In the genomic region with DNA sequence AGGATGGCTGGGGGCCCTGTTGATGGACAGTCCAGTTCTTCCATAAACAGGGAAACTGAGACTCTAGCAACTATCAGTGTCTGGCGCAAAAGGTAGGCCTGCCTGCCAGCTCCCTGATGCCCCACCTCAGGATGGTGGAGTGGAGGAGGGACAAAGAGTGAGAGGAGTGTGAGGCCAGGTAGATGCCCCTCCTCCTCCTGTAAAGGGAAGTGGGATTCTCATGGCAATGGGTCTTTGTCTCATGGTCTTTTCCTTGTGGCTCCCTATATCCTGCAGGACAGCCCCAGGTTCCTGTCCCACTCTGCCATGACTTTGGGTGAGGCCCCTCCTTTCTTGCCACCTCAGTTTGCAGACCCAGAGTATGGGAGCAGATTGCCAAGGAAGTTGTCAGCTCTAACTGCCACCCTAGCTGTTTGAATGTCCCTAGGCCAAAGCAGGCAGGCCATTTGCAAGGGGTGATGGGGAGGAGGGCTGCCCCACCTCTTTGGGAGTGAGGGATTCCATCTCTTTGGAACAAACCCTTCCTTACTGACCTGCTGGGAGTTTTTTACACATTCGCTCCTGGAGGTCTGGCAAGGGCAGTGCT, we compare ENCODE assay signal across 1 cellular context.
TF ChIP-seq lines count a peak whose summit lies in the region.

No MANE protein-coding gene starts in this region.

TF ChIP-seq in GM23338, 12 proteins besides CTCF, POLR2A, EP300 and RAD21 (continued from another document):
- TF ChIP-seq, protein P1, sequence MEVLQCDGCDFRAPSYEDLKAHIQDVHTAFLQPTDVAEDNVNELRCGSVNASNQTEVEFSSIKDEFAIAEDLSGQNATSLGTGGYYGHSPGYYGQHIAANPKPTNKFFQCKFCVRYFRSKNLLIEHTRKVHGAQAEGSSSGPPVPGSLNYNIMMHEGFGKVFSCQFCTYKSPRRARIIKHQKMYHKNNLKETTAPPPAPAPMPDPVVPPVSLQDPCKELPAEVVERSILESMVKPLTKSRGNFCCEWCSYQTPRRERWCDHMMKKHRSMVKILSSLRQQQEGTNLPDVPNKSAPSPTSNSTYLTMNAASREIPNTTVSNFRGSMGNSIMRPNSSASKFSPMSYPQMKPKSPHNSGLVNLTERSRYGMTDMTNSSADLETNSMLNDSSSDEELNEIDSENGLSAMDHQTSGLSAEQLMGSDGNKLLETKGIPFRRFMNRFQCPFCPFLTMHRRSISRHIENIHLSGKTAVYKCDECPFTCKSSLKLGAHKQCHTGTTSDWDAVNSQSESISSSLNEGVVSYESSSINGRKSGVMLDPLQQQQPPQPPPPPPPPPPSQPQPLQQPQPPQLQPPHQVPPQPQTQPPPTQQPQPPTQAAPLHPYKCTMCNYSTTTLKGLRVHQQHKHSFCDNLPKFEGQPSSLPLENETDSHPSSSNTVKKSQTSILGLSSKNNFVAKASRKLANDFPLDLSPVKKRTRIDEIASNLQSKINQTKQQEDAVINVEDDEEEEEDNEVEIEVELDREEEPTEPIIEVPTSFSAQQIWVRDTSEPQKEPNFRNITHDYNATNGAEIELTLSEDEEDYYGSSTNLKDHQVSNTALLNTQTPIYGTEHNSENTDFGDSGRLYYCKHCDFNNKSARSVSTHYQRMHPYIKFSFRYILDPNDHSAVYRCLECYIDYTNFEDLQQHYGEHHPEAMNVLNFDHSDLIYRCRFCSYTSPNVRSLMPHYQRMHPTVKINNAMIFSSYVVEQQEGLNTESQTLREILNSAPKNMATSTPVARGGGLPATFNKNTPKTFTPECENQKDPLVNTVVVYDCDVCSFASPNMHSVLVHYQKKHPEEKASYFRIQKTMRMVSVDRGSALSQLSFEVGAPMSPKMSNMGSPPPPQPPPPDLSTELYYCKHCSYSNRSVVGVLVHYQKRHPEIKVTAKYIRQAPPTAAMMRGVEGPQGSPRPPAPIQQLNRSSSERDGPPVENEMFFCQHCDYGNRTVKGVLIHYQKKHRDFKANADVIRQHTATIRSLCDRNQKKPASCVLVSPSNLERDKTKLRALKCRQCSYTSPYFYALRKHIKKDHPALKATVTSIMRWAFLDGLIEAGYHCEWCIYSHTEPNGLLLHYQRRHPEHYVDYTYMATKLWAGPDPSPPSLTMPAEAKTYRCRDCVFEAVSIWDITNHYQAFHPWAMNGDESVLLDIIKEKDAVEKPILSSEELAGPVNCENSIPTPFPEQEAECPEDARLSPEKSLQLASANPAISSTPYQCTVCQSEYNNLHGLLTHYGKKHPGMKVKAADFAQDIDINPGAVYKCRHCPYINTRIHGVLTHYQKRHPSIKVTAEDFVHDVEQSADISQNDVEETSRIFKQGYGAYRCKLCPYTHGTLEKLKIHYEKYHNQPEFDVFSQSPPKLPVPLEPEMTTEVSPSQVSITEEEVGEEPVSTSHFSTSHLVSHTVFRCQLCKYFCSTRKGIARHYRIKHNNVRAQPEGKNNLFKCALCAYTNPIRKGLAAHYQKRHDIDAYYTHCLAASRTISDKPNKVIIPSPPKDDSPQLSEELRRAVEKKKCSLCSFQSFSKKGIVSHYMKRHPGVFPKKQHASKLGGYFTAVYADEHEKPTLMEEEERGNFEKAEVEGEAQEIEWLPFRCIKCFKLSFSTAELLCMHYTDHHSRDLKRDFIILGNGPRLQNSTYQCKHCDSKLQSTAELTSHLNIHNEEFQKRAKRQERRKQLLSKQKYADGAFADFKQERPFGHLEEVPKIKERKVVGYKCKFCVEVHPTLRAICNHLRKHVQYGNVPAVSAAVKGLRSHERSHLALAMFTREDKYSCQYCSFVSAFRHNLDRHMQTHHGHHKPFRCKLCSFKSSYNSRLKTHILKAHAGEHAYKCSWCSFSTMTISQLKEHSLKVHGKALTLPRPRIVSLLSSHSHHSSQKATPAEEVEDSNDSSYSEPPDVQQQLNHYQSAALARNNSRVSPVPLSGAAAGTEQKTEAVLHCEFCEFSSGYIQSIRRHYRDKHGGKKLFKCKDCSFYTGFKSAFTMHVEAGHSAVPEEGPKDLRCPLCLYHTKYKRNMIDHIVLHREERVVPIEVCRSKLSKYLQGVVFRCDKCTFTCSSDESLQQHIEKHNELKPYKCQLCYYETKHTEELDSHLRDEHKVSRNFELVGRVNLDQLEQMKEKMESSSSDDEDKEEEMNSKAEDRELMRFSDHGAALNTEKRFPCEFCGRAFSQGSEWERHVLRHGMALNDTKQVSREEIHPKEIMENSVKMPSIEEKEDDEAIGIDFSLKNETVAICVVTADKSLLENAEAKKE (CRISPR knock-in tag; IDR thresholded peaks at IDR 0.05): no peak
- no peak for TF ChIP-seq CREB1 (CRISPR knock-in tag; IDR thresholded peaks at IDR 0.05; ENCODE audit: low read depth)
- TF ChIP-seq NANOG (IDR thresholded peaks at IDR 0.05; ENCODE audit: borderline replicate concordance): no peak
- no peak for TF ChIP-seq STAT1 (IDR thresholded peaks at IDR 0.05; ENCODE audit: unreplicated experiment)
- TF ChIP-seq POLR2AphosphoS5 (IDR thresholded peaks at IDR 0.05; ENCODE audit: low read depth): no peak
- no peak for TF ChIP-seq EZH2 (IDR thresholded peaks at IDR 0.05; ENCODE audit: low read depth, unreplicated experiment)
